ENCODE assay signal across 14 cellular contexts in the genomic region with DNA sequence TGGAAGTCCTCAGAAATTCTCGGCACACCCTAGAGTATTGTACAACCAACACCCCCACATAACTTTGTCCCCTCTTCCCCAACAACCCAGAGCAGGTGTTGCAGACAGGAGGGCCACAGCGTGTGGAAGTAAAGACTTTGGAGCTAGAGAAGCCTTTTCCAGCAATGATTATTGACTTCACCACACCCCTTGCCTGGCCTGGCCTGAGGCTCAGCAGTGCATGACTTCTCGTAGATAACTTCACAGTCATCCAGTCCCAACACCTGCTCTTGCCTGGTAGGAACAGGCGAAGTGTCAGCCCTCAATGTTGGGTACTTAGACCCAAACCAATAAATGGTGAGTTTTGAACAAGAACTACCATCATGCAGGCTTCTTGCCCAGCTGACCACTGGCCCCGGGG.
"Had no signal": no experiment of that assay in that cellular context is flagged by ENCODE, and none has a peak within 500 bp of the region (broad histone marks: within the 10 kb centered on the region; RNA-seq: fewer than 3 reads in every experiment).

No MANE protein-coding gene starts in this region.

- ATAC-seq: activated T-cell treated with anti-CD3 and anti-CD28 coated beads, Interleukin-2, amount 50 U/mL, for 4 hours; natural killer cell treated with Interleukin-12 subunit alpha and Interleukin-12 subunit beta and Interleukin-15 and Interleukin-18, amount 100 ng/mL, for 72 hours had no signal

- DNase-seq: activated CD4-positive, alpha-beta T cell treated with anti-CD3 and anti-CD28 coated beads, Interleukin-2, amount 50 U/mL, for 48 hours; activated CD4-positive, CD25-positive, alpha-beta regulatory T cell treated with anti-CD3 and anti-CD28 coated beads, Interleukin-2, amount 50 U/mL, for 72 hours; activated effector memory CD4-positive, alpha-beta T cell treated with anti-CD3 and anti-CD28 coated beads, Interleukin-2, amount 50 U/mL, for 16 hours; activated T-cell treated with anti-CD3 and anti-CD28 coated beads, Interleukin-2, amount 50 U/mL, for 4 hours; amygdala; brain microvascular endothelial cell; dermis blood vessel endothelial cell; nucleus accumbens; stimulated activated CD4-positive, alpha-beta T cell treated with anti-CD3 and anti-CD28 coated beads, Interleukin-4, amount 100 ng/mL, for 1 hour; stimulated activated CD8-positive, alpha-beta memory T cell treated with anti-CD3 and anti-CD28 coated beads, Interleukin-4, amount 100 ng/mL, for 48 hours; stomach had no signal

- H3K27ac ChIP-seq: brain microvascular endothelial cell, prostate gland, stomach, vagina had no signal
